ENCODE assay signal across 12 cellular contexts in the genomic region with DNA sequence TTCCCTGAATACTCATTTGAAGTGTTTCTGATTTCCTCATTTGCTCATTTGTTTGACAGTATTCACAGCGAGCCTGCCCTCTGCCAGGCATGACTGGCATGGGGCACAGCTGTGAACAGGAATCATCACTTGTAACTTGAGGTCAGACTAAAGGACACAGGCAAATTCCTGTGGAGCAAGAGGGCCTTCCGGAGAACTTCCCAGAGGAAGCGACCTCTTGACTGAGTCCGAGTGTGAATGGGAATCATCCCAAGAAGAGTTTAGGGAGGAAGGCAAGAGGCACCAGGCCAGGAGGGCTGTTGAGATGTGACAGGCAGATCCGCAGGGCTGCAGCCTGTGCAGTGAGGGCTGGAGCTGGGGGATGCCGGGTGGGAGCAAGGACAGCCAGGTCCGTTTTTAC. TPM values are rescaled to one million over a fixed set of nuclear protein-coding genes. Genes with fewer than 3 reads are reported as not detected.
DNase-seq lines count a peak whose midpoint lies in the region; ATAC-seq and TF ChIP-seq lines count a peak whose summit lies in the region.
"Had no signal": no experiment of that assay in that cellular context is flagged by ENCODE, and none has a peak within 500 bp of the region (broad histone marks: within the 10 kb centered on the region; RNA-seq: fewer than 3 reads in every experiment).

No MANE protein-coding gene starts in this region.

- TF ChIP-seq EP300 in upper lobe of left lung (IDR thresholded peaks at IDR 0.05) = peak in 1 of 4 donors; percentile 32

- no peak overlapping the region for H3K4me3 Mint-ChIP-seq in activated CD4-positive, alpha-beta memory T cell treated with anti-CD3 and anti-CD28 coated beads for 36 hours
- no peak overlapping the region for H3K4me3 Mint-ChIP-seq in activated CD4-positive, alpha-beta memory T cell treated with anti-CD3 and anti-CD28 coated beads, Interleukin-2, amount 10 ng/mL, durations not matched to agents 7 days and 5 days
- H3K4me3 Mint-ChIP-seq: brain; T-helper 2 cell treated with Interferon-gamma antibody and Interleukin-4, amounts not matched to agents 5 μg/mL and 100 μg/mL, for 36 hours had no signal

- intact Hi-C loops in activated CD4-positive, alpha-beta memory T cell treated with anti-CD3 and anti-CD28 coated beads for 36 hours (cut with micrococcal nuclease) = loop anchor here (5.0 kb wide), 3 partner anchors 87 to 642 kb away; no protein-coding TSS in a partner anchor

- in situ Hi-C loops in KBM-7 (cut with MboI; ENCODE audit: low pct_unique_long_range_greater_than_20kb, low sequenced_read_pairs) = loop anchor here (25.0 kb wide), 1 partner anchor 217 kb away; no protein-coding TSS in a partner anchor

- no peak for DNase-seq in activated CD4-positive, alpha-beta memory T cell treated with anti-CD3 and anti-CD28 coated beads for 36 hours
- no peak for DNase-seq in activated CD4-positive, alpha-beta memory T cell treated with anti-CD3 and anti-CD28 coated beads, Interleukin-2, amount 10 ng/mL, durations not matched to agents 7 days and 5 days
- DNase-seq in lung microvascular endothelial cell (ENCODE audit: low read depth in 2 of 2) = peak; percentile 71 to 88
- DNase-seq in upper lobe of left lung = peak in 1 of 2 donors; percentile 47
- DNase-seq in KBM-7 = no peak
- no peak for DNase-seq in NCI-H146 (lab: John Stamatoyannopoulos, UW)
- no peak for DNase-seq in NCI-H2081 (lab: John Stamatoyannopoulos, UW)
- DNase-seq: GOT3, NCI-H526 treated with DMSO at 0.1 percent for 48 hours had no signal

- CTCF ChIA-PET in activated CD4-positive, alpha-beta memory T cell treated with anti-CD3 and anti-CD28 coated beads for 36 hours (lab: Charles Lee) = interaction anchor here (1.1 to 1.4 kb wide), 2 partner anchors 14 to 31 kb away, joined by 3 to 4 read pairs; no protein-coding TSS in a partner anchor
- CTCF ChIA-PET in activated CD4-positive, alpha-beta memory T cell treated with anti-CD3 and anti-CD28 coated beads, Interleukin-2, amount 10 ng/mL, durations not matched to agents 7 days and 5 days (lab: Charles Lee) = no interaction called here

- no peak for TF ChIP-seq CTCF in upper lobe of left lung (IDR thresholded peaks at IDR 0.05)

- no peaks in the 10 kb centered on the region for H3K27me3 Mint-ChIP-seq in activated CD4-positive, alpha-beta memory T cell treated with anti-CD3 and anti-CD28 coated beads for 36 hours
- no peaks in the 10 kb centered on the region for H3K27me3 Mint-ChIP-seq in activated CD4-positive, alpha-beta memory T cell treated with anti-CD3 and anti-CD28 coated beads, Interleukin-2, amount 10 ng/mL, durations not matched to agents 7 days and 5 days
- H3K27me3 Mint-ChIP-seq: brain had no signal

- TF ChIP-seq POLR2A in upper lobe of left lung (IDR thresholded peaks at IDR 0.05) = no peak

- peaks cover 26 to 44% (median 35%) of the 10 kb centered on the region in 4 donors for H3K4me1 ChIP-seq in upper lobe of left lung

- H3K27me3 ChIP-seq in upper lobe of left lung = no peaks in the 10 kb centered on the region

- WGBS in upper lobe of left lung, 2 donors = 13 to 29% methylated on average over 7 of the region's 7 CpGs

- ATAC-seq in esophagus mucosa = peak; percentile 22
- peak; percentile 52 to 54 for ATAC-seq in upper lobe of left lung (ENCODE audit: low FRiP score in 2 of 2)

- H3K4me3 ChIP-seq in upper lobe of left lung = no peak overlapping the region

- H3K9me3 Mint-ChIP-seq in activated CD4-positive, alpha-beta memory T cell treated with anti-CD3 and anti-CD28 coated beads for 36 hours = no peaks in the 10 kb centered on the region
- no peaks in the 10 kb centered on the region for H3K9me3 Mint-ChIP-seq in activated CD4-positive, alpha-beta memory T cell treated with anti-CD3 and anti-CD28 coated beads, Interleukin-2, amount 10 ng/mL, durations not matched to agents 7 days and 5 days
- H3K9me3 Mint-ChIP-seq: brain; T-helper 2 cell treated with Interferon-gamma antibody and Interleukin-4, amounts not matched to agents 5 μg/mL and 100 μg/mL, for 36 hours had no signal

- peak overlapping the region in 1 of 4 donors; percentile 18 for H3K27ac ChIP-seq in upper lobe of left lung

- no peaks in the 10 kb centered on the region for H3K36me3 Mint-ChIP-seq in activated CD4-positive, alpha-beta memory T cell treated with anti-CD3 and anti-CD28 coated beads for 36 hours
- no peaks in the 10 kb centered on the region for H3K36me3 Mint-ChIP-seq in activated CD4-positive, alpha-beta memory T cell treated with anti-CD3 and anti-CD28 coated beads, Interleukin-2, amount 10 ng/mL, durations not matched to agents 7 days and 5 days (ENCODE audit: low read depth)
- H3K36me3 Mint-ChIP-seq: brain had no signal

- H3K9me3 ChIP-seq in upper lobe of left lung = no peaks in the 10 kb centered on the region

- POLR2A ChIA-PET in activated CD4-positive, alpha-beta memory T cell treated with anti-CD3 and anti-CD28 coated beads for 36 hours (lab: Charles Lee) = no interaction called here
- POLR2A ChIA-PET in activated CD4-positive, alpha-beta memory T cell treated with anti-CD3 and anti-CD28 coated beads, Interleukin-2, amount 10 ng/mL, durations not matched to agents 7 days and 5 days (lab: Charles Lee) = no interaction called here

- peak overlapping the region; percentile 52 for H3K27ac Mint-ChIP-seq in activated CD4-positive, alpha-beta memory T cell treated with anti-CD3 and anti-CD28 coated beads for 36 hours
- no peak overlapping the region for H3K27ac Mint-ChIP-seq in activated CD4-positive, alpha-beta memory T cell treated with anti-CD3 and anti-CD28 coated beads, Interleukin-2, amount 10 ng/mL, durations not matched to agents 7 days and 5 days

- no peaks in the 10 kb centered on the region for H3K36me3 ChIP-seq in upper lobe of left lung

- peaks cover 31% of the 10 kb centered on the region for H3K4me1 Mint-ChIP-seq in activated CD4-positive, alpha-beta memory T cell treated with anti-CD3 and anti-CD28 coated beads for 36 hours (ENCODE audit: low read depth)
- H3K4me1 Mint-ChIP-seq in activated CD4-positive, alpha-beta memory T cell treated with anti-CD3 and anti-CD28 coated beads, Interleukin-2, amount 10 ng/mL, durations not matched to agents 7 days and 5 days = peaks cover 33% of the 10 kb centered on the region

RNA-seq across cellular contexts. Expression of a gene that starts 45.4 kb away (rescaled TPM):
- 100 to 1,000 TPM; 102 to 104 TPM for total RNA-seq in activated CD4-positive, alpha-beta memory T cell treated with anti-CD3 and anti-CD28 coated beads for 36 hours
- 100 to 1,000 TPM; 129 to 136 TPM for total RNA-seq in activated CD4-positive, alpha-beta memory T cell treated with anti-CD3 and anti-CD28 coated beads, Interleukin-2, amount 10 ng/mL, durations not matched to agents 7 days and 5 days
- total RNA-seq in esophagus mucosa = 29.1 TPM
- total RNA-seq in lung microvascular endothelial cell = 211 and 375 TPM in 2 replicates
- 100 to 1,000 TPM in 1 of 6 donors, 10 to 100 TPM in 5; 51.3 to 148 (median 87.7) TPM for total RNA-seq in upper lobe of left lung

Comparison
In these comparisons a context has a peak if more than half of its experiments do, and no peak if none do; other contexts are left out.
1. DNase-seq: peak in lung microvascular endothelial cell (2 of 2); none in activated CD4-positive, alpha-beta memory T cell treated with anti-CD3 and anti-CD28 coated beads for 36 hours (single experiment), activated CD4-positive, alpha-beta memory T cell treated with anti-CD3 and anti-CD28 coated beads, Interleukin-2, amount 10 ng/mL, durations not matched to agents 7 days and 5 days (single experiment), KBM-7 (single experiment), NCI-H146 (single experiment) and NCI-H2081 (0 of 2).